In genomic region chr16:10926867-10927266, GRCh38 we compare ENCODE assay signal across 34 cellular contexts. TPM values are rescaled to one million over a fixed set of nuclear protein-coding genes. Genes with fewer than 3 reads are reported as not detected.
"Had no signal": no experiment of that assay in that cellular context is flagged by ENCODE, and none has a peak within 500 bp of the region (broad histone marks: within the 10 kb centered on the region; RNA-seq: fewer than 3 reads in every experiment).

No MANE protein-coding gene starts in this region.

- H3K27ac Mint-ChIP-seq: activated CD4-positive, alpha-beta memory T cell treated with anti-CD3 and anti-CD28 coated beads, Interleukin-2, amount 10 ng/mL, durations not matched to agents 7 days and 5 days; activated CD8-positive, alpha-beta memory T cell treated with anti-CD3 and anti-CD28 coated beads, Interleukin-2, amount 10 ng/mL, durations not matched to agents 7 days and 5 days; activated naive CD4-positive, alpha-beta T cell treated with anti-CD3 and anti-CD28 coated beads, Interleukin-2, amount 50 U/mL, for 72 hours had no signal

- H3K27me3 Mint-ChIP-seq: activated CD4-positive, alpha-beta memory T cell treated with anti-CD3 and anti-CD28 coated beads, Interleukin-2, amount 10 ng/mL, durations not matched to agents 7 days and 5 days; activated CD8-positive, alpha-beta memory T cell treated with anti-CD3 and anti-CD28 coated beads, Interleukin-2, amount 10 ng/mL, durations not matched to agents 7 days and 5 days; activated T-helper 17 cell treated with anti-CD3 and anti-CD28 coated beads, Interleukin-2, amount 50 U/mL, for 72 hours had no signal

- H3K27ac ChIP-seq: body of pancreas, breast epithelium, PC-9, WERI-Rb-1 had no signal

- FAIRE-seq: astrocyte had no signal

- H3K27me3 ChIP-seq: adrenal gland, body of pancreas, breast epithelium, MG63 had no signal

- H3K4me1 Mint-ChIP-seq: activated T-helper 17 cell treated with anti-CD3 and anti-CD28 coated beads, Interleukin-2, amount 50 U/mL, for 72 hours had no signal

- H3K4me3 ChIP-seq: adrenal gland, body of pancreas, breast epithelium, MG63, PC-9 had no signal

- ATAC-seq: activated CD8-positive, alpha-beta memory T cell treated with anti-CD3 and anti-CD28 coated beads, Interleukin-2, amount 10 ng/mL, durations not matched to agents 7 days and 5 days; activated naive CD4-positive, alpha-beta T cell treated with anti-CD3 and anti-CD28 coated beads, Interleukin-2, amount 50 U/mL, for 72 hours; activated T-helper 17 cell treated with anti-CD3 and anti-CD28 coated beads, Interleukin-2, amount 50 U/mL, for 72 hours; body of pancreas had no signal

- DNase-seq: activated CD4-positive, alpha-beta memory T cell treated with anti-CD3 and anti-CD28 coated beads, Interleukin-2, amount 10 ng/mL, durations not matched to agents 7 days and 5 days; activated CD4-positive, alpha-beta T cell treated with anti-CD3 and anti-CD28 coated beads for 1 hour; activated CD4-positive, alpha-beta T cell treated with anti-CD3 and anti-CD28 coated beads for 48 hours; activated CD4-positive, CD25-positive, alpha-beta regulatory T cell; activated CD8-positive, alpha-beta memory T cell treated with anti-CD3 and anti-CD28 coated beads for 24 hours; activated CD8-positive, alpha-beta memory T cell treated with anti-CD3 and anti-CD28 coated beads, Interleukin-2, amount 10 ng/mL, durations not matched to agents 7 days and 5 days; activated CD8-positive, alpha-beta memory T cell treated with anti-CD3 and anti-CD28 coated beads, Interleukin-2, amount 50 U/mL, for 48 hours; activated gamma-delta T cell; activated naive CD4-positive, alpha-beta T cell treated with Interleukin-2 at 50 U/mL for 16 hours; activated T-cell treated with anti-CD3 and anti-CD28 coated beads, Interleukin-2, amount 50 U/mL, for 48 hours; adrenal gland; body of pancreas; Kasumi-1; MG63; NCI-H1048; NCI-H1105 treated with DMSO at 0.1 percent for 48 hours; NCI-H1436; NCI-H1694; NCI-H1930; NCI-H2081 treated with DMSO at 0.1 percent for 48 hours; NCI-H226; NCI-H446 treated with DMSO at 0.1 percent for 48 hours; NCI-H524; NCI-H69; PC-9; Right ventricle myocardium superior; SW 1271; T-helper 1 cell; T1000; WERI-Rb-1 had no signal

- H3K4me3 Mint-ChIP-seq: activated CD4-positive, alpha-beta memory T cell treated with anti-CD3 and anti-CD28 coated beads, Interleukin-2, amount 10 ng/mL, durations not matched to agents 7 days and 5 days; activated CD8-positive, alpha-beta memory T cell treated with anti-CD3 and anti-CD28 coated beads, Interleukin-2, amount 10 ng/mL, durations not matched to agents 7 days and 5 days; activated T-helper 17 cell treated with anti-CD3 and anti-CD28 coated beads, Interleukin-2, amount 50 U/mL, for 72 hours had no signal

- H3K4me2 ChIP-seq: PC-9 had no signal

- H3K4me1 ChIP-seq: breast epithelium had no signal

- H3K9me3 Mint-ChIP-seq: activated CD4-positive, alpha-beta memory T cell treated with anti-CD3 and anti-CD28 coated beads, Interleukin-2, amount 10 ng/mL, durations not matched to agents 7 days and 5 days; activated naive CD4-positive, alpha-beta T cell treated with anti-CD3 and anti-CD28 coated beads, Interleukin-2, amount 50 U/mL, for 72 hours; activated T-helper 17 cell treated with anti-CD3 and anti-CD28 coated beads, Interleukin-2, amount 50 U/mL, for 72 hours had no signal

- H2AFZ ChIP-seq: PC-9 had no signal

- H3K9me3 ChIP-seq: adrenal gland, body of pancreas, breast epithelium, MG63 had no signal

- H3K36me3 ChIP-seq: breast epithelium had no signal

RNA-seq across cellular contexts. Expression of gene CIITA, which starts 49.9 kb away (rescaled TPM):
- total RNA-seq: astrocyte had no signal
